Comparison of ENCODE assay signal across 35 cellular contexts in genomic region chr10:114928818-114929217, GRCh38.
"Had no signal": no experiment of that assay in that cellular context is flagged by ENCODE, and none has a peak within 500 bp of the region (broad histone marks: within the 10 kb centered on the region; RNA-seq: fewer than 3 reads in every experiment).

No MANE protein-coding gene starts in this region.

- H3K36me3 ChIP-seq: SJSA1, WERI-Rb-1 had no signal

- H3K27ac Mint-ChIP-seq: activated CD4-positive, alpha-beta memory T cell treated with anti-CD3 and anti-CD28 coated beads, Interleukin-2, amount 10 ng/mL, durations not matched to agents 7 days and 5 days; activated CD8-positive, alpha-beta memory T cell treated with anti-CD3 and anti-CD28 coated beads, Interleukin-2, amount 10 ng/mL, durations not matched to agents 7 days and 5 days; activated naive CD4-positive, alpha-beta T cell treated with anti-CD3 and anti-CD28 coated beads, Interleukin-2, amount 10 ng/mL, durations not matched to agents 7 days and 5 days; activated naive CD8-positive, alpha-beta T cell; activated naive CD8-positive, alpha-beta T cell treated with anti-CD3 and anti-CD28 coated beads, Interleukin-2, amount 50 U/mL, for 24 hours; brain had no signal

- H3K9me3 ChIP-seq: SJSA1 had no signal

- H3K4me3 ChIP-seq: SJSA1 had no signal

- H3K27me3 ChIP-seq: SJSA1 had no signal

- H3K27ac ChIP-seq: SJSA1, WERI-Rb-1 had no signal

- ATAC-seq: activated CD8-positive, alpha-beta memory T cell treated with anti-CD3 and anti-CD28 coated beads, Interleukin-2, amount 10 ng/mL, durations not matched to agents 7 days and 5 days; activated naive CD8-positive, alpha-beta T cell treated with anti-CD3 and anti-CD28 coated beads, Interleukin-2, amount 50 U/mL, for 24 hours had no signal

- H3K9me3 Mint-ChIP-seq: brain had no signal

- H3K36me3 Mint-ChIP-seq: activated naive CD4-positive, alpha-beta T cell treated with anti-CD3 and anti-CD28 coated beads, Interleukin-2, amount 10 ng/mL, durations not matched to agents 7 days and 5 days; activated naive CD8-positive, alpha-beta T cell; brain had no signal

- DNase-seq: activated CD4-positive, alpha-beta memory T cell treated with anti-CD3 and anti-CD28 coated beads, Interleukin-2, amount 10 ng/mL, durations not matched to agents 7 days and 5 days; activated CD4-positive, alpha-beta T cell treated with anti-CD3 and anti-CD28 coated beads for 1 hour; activated CD4-positive, alpha-beta T cell treated with anti-CD3 and anti-CD28 coated beads for 48 hours; activated CD4-positive, CD25-positive, alpha-beta regulatory T cell; activated CD8-positive, alpha-beta memory T cell treated with anti-CD3 and anti-CD28 coated beads for 24 hours; activated CD8-positive, alpha-beta memory T cell treated with anti-CD3 and anti-CD28 coated beads, Interleukin-2, amount 10 ng/mL, durations not matched to agents 7 days and 5 days; activated CD8-positive, alpha-beta memory T cell treated with anti-CD3 and anti-CD28 coated beads, Interleukin-2, amount 50 U/mL, for 48 hours; activated effector memory CD4-positive, alpha-beta T cell treated with Interleukin-2 at 50 U/mL for 16 hours; activated naive CD4-positive, alpha-beta T cell treated with anti-CD3 and anti-CD28 coated beads, Interleukin-2, amount 10 ng/mL, durations not matched to agents 7 days and 5 days; activated naive CD8-positive, alpha-beta T cell treated with anti-CD3 and anti-CD28 coated beads, Interleukin-2, amount 50 U/mL, for 24 hours; activated T-cell treated with anti-CD3 and anti-CD28 coated beads, Interleukin-2, amount 50 U/mL, for 48 hours; amniotic stem cell; aorta; caudate nucleus; cerebellar nuclear complex; NCI-H1105 treated with DMSO at 0.1 percent for 48 hours; NCI-H1436; NCI-H1694; NCI-H1930; NCI-H2081 treated with DMSO at 0.1 percent for 48 hours; NCI-H226; NCI-H446 treated with DMSO at 0.1 percent for 48 hours; NCI-H524; NCI-H69; NCI-H82; SHP77 treated with DMSO at 0.1 percent for 48 hours; SW 1271; T-helper 1 cell; T-helper 2 cell; T-helper 9 cell; WERI-Rb-1 had no signal

- H3K4me3 Mint-ChIP-seq: activated CD4-positive, alpha-beta memory T cell treated with anti-CD3 and anti-CD28 coated beads, Interleukin-2, amount 10 ng/mL, durations not matched to agents 7 days and 5 days; activated CD8-positive, alpha-beta memory T cell treated with anti-CD3 and anti-CD28 coated beads, Interleukin-2, amount 10 ng/mL, durations not matched to agents 7 days and 5 days; activated naive CD4-positive, alpha-beta T cell treated with anti-CD3 and anti-CD28 coated beads, Interleukin-2, amount 10 ng/mL, durations not matched to agents 7 days and 5 days; activated naive CD8-positive, alpha-beta T cell; activated naive CD8-positive, alpha-beta T cell treated with anti-CD3 and anti-CD28 coated beads, Interleukin-2, amount 50 U/mL, for 24 hours; brain had no signal

- H3K4me1 Mint-ChIP-seq: activated naive CD4-positive, alpha-beta T cell treated with anti-CD3 and anti-CD28 coated beads, Interleukin-2, amount 10 ng/mL, durations not matched to agents 7 days and 5 days had no signal

- FAIRE-seq: bronchial epithelial cell had no signal

- H3K27me3 Mint-ChIP-seq: activated CD4-positive, alpha-beta memory T cell treated with anti-CD3 and anti-CD28 coated beads, Interleukin-2, amount 10 ng/mL, durations not matched to agents 7 days and 5 days had no signal
